Comparison of ENCODE assay signal across 12 cellular contexts in genomic region chr19:1943661-1944087, GRCh38. TPM values are rescaled to one million over a fixed set of nuclear protein-coding genes. Genes with fewer than 3 reads are reported as not detected.
A peak's percentile ranks its signal among the peaks of the same experiment; 100 is the strongest.
DNase-seq lines count a peak whose midpoint lies in the region; ATAC-seq, FAIRE-seq and TF ChIP-seq lines count a peak whose summit lies in the region.
"Had no signal": no experiment of that assay in that cellular context is flagged by ENCODE, and none has a peak within 500 bp of the region (broad histone marks: within the 10 kb centered on the region; RNA-seq: fewer than 3 reads in every experiment).

No MANE protein-coding gene starts in this region.

- FAIRE-seq in GM12878 (lab: Jason Lieb, UNC), result no peak
- FAIRE-seq: G401.6 had no signal

- ATAC-seq in GM12878 (no peak), HG02938 (IDR thresholded peaks at IDR 0.05; ENCODE audit: unreplicated experiment) (no peak)

- no peak for DNase-seq in CD8-positive, alpha-beta memory T cell
- DNase-seq in GM12878 (ENCODE audit: low read depth, low spot score) (no peak), iPS-NIHi7 (ENCODE audit: extremely low spot score) (no peak), PC-9 (no peak), KBM-7 (no peak)
- DNase-seq: activated gamma-delta T cell treated with Interleukin-2 at 50 U/mL for 16 hours, islet precursor cell had no signal

- intact Hi-C loops in GM12878 (cut with micrococcal nuclease; ENCODE audit: unreplicated experiment) (no loop called here), PC-9 (cut with micrococcal nuclease; ENCODE audit: unreplicated experiment) (no loop called here)

- TF ChIP-seq POLR2A in GM12878 (IDR thresholded peaks at IDR 0.05; ENCODE audit: low read depth, low read length), result no peak

- H3F3A ChIP-seq in neural cell (ENCODE audit: insufficient read depth, low read length, poor library complexity, severe bottlenecking) (peaks cover 5% of the 10 kb centered on the region), PC-9 (ENCODE audit: insufficient read depth, low read depth) (peaks cover 6% of the 10 kb centered on the region; the same call in 1 of the 2 replicates)

- no peaks in the 10 kb centered on the region for H3K27me3 ChIP-seq in CD8-positive, alpha-beta memory T cell (ENCODE audit: insufficient read depth, low read length, poor library complexity, severe bottlenecking)
- H3K27me3 ChIP-seq in GM12878 (replicated peaks in 1 of 2; ENCODE audit: control insufficient read depth in 2 of 2, insufficient read depth in 2 of 2, low read length in 1 of 2) (no peaks in the 10 kb centered on the region), neural cell (ENCODE audit: insufficient read depth, low read depth, low read length) (no peaks in the 10 kb centered on the region), PC-9 (ENCODE audit: insufficient read depth, low read depth) (no peaks in the 10 kb centered on the region)

- H3K27ac ChIP-seq in CD8-positive, alpha-beta memory T cell (ENCODE audit: low read depth, low read length), result peak overlapping the region; percentile 89
- H3K27ac ChIP-seq in KOPT-K1 (ENCODE audit: low read depth, low read length, poor library complexity, severe bottlenecking), result peak overlapping the region; percentile 85
- peak overlapping the region; percentile 76; the same call in 1 of the 2 replicates for H3K27ac ChIP-seq in GM12878 (ENCODE audit: control insufficient read depth, insufficient read depth)
- no peak overlapping the region for H3K27ac ChIP-seq in neural cell (ENCODE audit: low read length)
- no peak overlapping the region for H3K27ac ChIP-seq in PC-9
- H3K27ac ChIP-seq: epithelial cell of prostate had no signal

- no peaks in the 10 kb centered on the region for H3K36me3 ChIP-seq in CD8-positive, alpha-beta memory T cell (ENCODE audit: insufficient read depth, low read length)
- peaks cover 6% of the 10 kb centered on the region; the same call in 1 of the 2 replicates for H3K36me3 ChIP-seq in KOPT-K1 (ENCODE audit: insufficient read depth, low read length)
- no peaks in the 10 kb centered on the region; a peak in 2 of 4 replicates for H3K36me3 ChIP-seq in GM12878 (ENCODE audit: control insufficient read depth in 2 of 2, insufficient read depth in 2 of 2, low read length in 1 of 2)
- no peaks in the 10 kb centered on the region for H3K36me3 ChIP-seq in neural cell (ENCODE audit: insufficient read depth, low read length)
- H3K36me3 ChIP-seq in PC-9 (ENCODE audit: low read depth), result no peaks in the 10 kb centered on the region

- H3K79me2 ChIP-seq in GM12878 (ENCODE audit: control insufficient read depth, insufficient read depth, low read length), result peaks cover 67% of the 10 kb centered on the region
- peaks cover 48% of the 10 kb centered on the region for H3K79me2 ChIP-seq in neural cell (replicated peaks; ENCODE audit: insufficient read depth, low read length)
- peaks cover 61% of the 10 kb centered on the region for H3K79me2 ChIP-seq in PC-9 (ENCODE audit: low read depth)

- peak overlapping the region; percentile 95 for H3K4me2 ChIP-seq in GM12878 (ENCODE audit: control insufficient read depth, insufficient read depth)
- no peak overlapping the region for H3K4me2 ChIP-seq in neural cell (ENCODE audit: low read length)
- H3K4me2 ChIP-seq in PC-9, result no peak overlapping the region; the same call in 1 of the 2 replicates

- peaks cover 0 to 26% (median 0%) of the 10 kb centered on the region in 3 donors for H3K36me3 Mint-ChIP-seq in CD8-positive, alpha-beta memory T cell

- TF ChIP-seq CTCF in GM12878 (IDR thresholded peaks at IDR 0.05 in 2 of 3, conservative IDR thresholded peaks at IDR 0.05 in 1 of 3; ENCODE audit: control insufficient read depth in 2 of 3, extremely low read depth in 1 of 3, insufficient read depth in 1 of 3, low read depth in 3 of 3, low read length in 3 of 3), result no peak
- TF ChIP-seq CTCF in neural cell (IDR thresholded peaks at IDR 0.05; ENCODE audit: poor library complexity, severe bottlenecking), result no peak
- no peak for TF ChIP-seq CTCF in PC-9 (conservative IDR thresholded peaks at IDR 0.05)

- H4K20me1 ChIP-seq in GM12878 (ENCODE audit: control insufficient read depth, insufficient read depth), result peaks cover 5% of the 10 kb centered on the region; the same call in 1 of the 2 replicates
- no peaks in the 10 kb centered on the region for H4K20me1 ChIP-seq in neural cell (ENCODE audit: insufficient read depth)
- peaks cover 33% of the 10 kb centered on the region for H4K20me1 ChIP-seq in PC-9 (ENCODE audit: insufficient read depth)

- H3K4me3 ChIP-seq in CD8-positive, alpha-beta memory T cell (ENCODE audit: low read length), result peak overlapping the region; percentile 75
- peak overlapping the region; percentile 98 for H3K4me3 ChIP-seq in GM12878
- H3K4me3 ChIP-seq in neural cell (ENCODE audit: low read length), result peak overlapping the region; percentile 90
- H3K4me3 ChIP-seq in PC-9, result no peak overlapping the region

- no peak overlapping the region for H2AFZ ChIP-seq in GM12878 (ENCODE audit: control insufficient read depth, low read depth, low read length)
- H2AFZ ChIP-seq in neural cell (ENCODE audit: low read depth, low read length), result no peak overlapping the region
- H2AFZ ChIP-seq in PC-9, result no peak overlapping the region

- peak overlapping the region; percentile 89 to 100 (median 93) for H3K4me3 Mint-ChIP-seq in CD8-positive, alpha-beta memory T cell

- H3K9me2 ChIP-seq in neural cell (ENCODE audit: insufficient read depth, low read length) (no peaks in the 10 kb centered on the region), PC-9 (ENCODE audit: insufficient read depth) (no peaks in the 10 kb centered on the region)

- H3K27ac Mint-ChIP-seq in CD8-positive, alpha-beta memory T cell, result peak overlapping the region; percentile 98 to 100 (median 98)

- CTCF ChIA-PET in CD8-positive, alpha-beta memory T cell (lab: Charles Lee), result interaction anchor here (0.9 to 3.3 kb wide), 2 partner anchors 14 to 127 kb away, joined by 3 to 11 read pairs; no protein-coding TSS in a partner anchor
- CTCF ChIA-PET in GM12878 (lab: Yijun Ruan, JAX), result interaction anchor here (2.5 kb wide), 1 partner anchor 40 kb away, joined by 10 read pairs; no protein-coding TSS in a partner anchor
- CTCF ChIA-PET in PC-9 (lab: Charles Lee), result no interaction called here

- no peaks in the 10 kb centered on the region for H3K9me3 ChIP-seq in CD8-positive, alpha-beta memory T cell (ENCODE audit: low read length)
- H3K9me3 ChIP-seq in KOPT-K1 (ENCODE audit: insufficient read depth, low read length, poor library complexity, severe bottlenecking), result no peaks in the 10 kb centered on the region
- H3K9me3 ChIP-seq in GM12878 (replicated peaks; ENCODE audit: control insufficient read depth, insufficient read depth, low read length), result no peaks in the 10 kb centered on the region; the same call in 2 of the 3 replicates
- no peaks in the 10 kb centered on the region for H3K9me3 ChIP-seq in neural cell (ENCODE audit: low read length)
- H3K9me3 ChIP-seq in PC-9 (ENCODE audit: insufficient read depth, low read depth), result no peaks in the 10 kb centered on the region

- peaks cover 30 to 60% (median 32%) of the 10 kb centered on the region in 3 donors for H3K4me1 Mint-ChIP-seq in CD8-positive, alpha-beta memory T cell

- RAD21 ChIA-PET in GM12878 (lab: Charles Lee; ENCODE audit: unreplicated experiment), result no interaction called here

- peaks cover 0 to 12% of the 10 kb centered on the region in 2 donors for H3K27me3 Mint-ChIP-seq in CD8-positive, alpha-beta memory T cell

- TF ChIP-seq RAD21 in GM12878 (IDR thresholded peaks at IDR 0.05; ENCODE audit: insufficient read depth, low read depth, low read length) (no peak), neural cell (conservative IDR thresholded peaks at IDR 0.05) (no peak)

- H3K9ac ChIP-seq in GM12878 (ENCODE audit: control insufficient read depth, insufficient read depth, low read length) (peak overlapping the region; percentile 74), neural cell (ENCODE audit: low read length) (peak overlapping the region; percentile 88)

- POLR2A ChIA-PET in CD8-positive, alpha-beta memory T cell (lab: Charles Lee), result interaction anchor here (0.6 kb wide), 1 partner anchor 105 kb away, joined by 5 read pairs; no protein-coding TSS in a partner anchor
- POLR2A ChIA-PET in GM12878 (lab: Charles Lee), result interaction anchor here (0.6 to 2.3 kb wide), 3 partner anchors 47 to 742 kb away, joined by 3 to 15 read pairs (median 4); no protein-coding TSS in a partner anchor
- POLR2A ChIA-PET in PC-9 (lab: Charles Lee; ENCODE audit: unreplicated experiment), result interaction anchor here (0.7 kb wide), 1 partner anchor 208 kb away, joined by 4 read pairs; no protein-coding TSS in a partner anchor

- in situ Hi-C loops in GM12878 (cut with MboI) (no loop called here), KBM-7 (cut with MboI; ENCODE audit: low pct_unique_long_range_greater_than_20kb, low sequenced_read_pairs) (no loop called here)

- TF ChIP-seq EP300 in GM12878 (IDR thresholded peaks at IDR 0.05; ENCODE audit: borderline replicate concordance in 1 of 2, control insufficient read depth in 1 of 2, low read depth in 2 of 2, low read length in 2 of 2) (no peak), neural cell (conservative IDR thresholded peaks at IDR 0.05; ENCODE audit: poor library complexity, severe bottlenecking) (no peak)

- peaks cover 34% of the 10 kb centered on the region for H3K4me1 ChIP-seq in CD8-positive, alpha-beta memory T cell (ENCODE audit: insufficient read depth, low read length)
- H3K4me1 ChIP-seq in GM12878 (ENCODE audit: control insufficient read depth, insufficient read depth, low read length) (peaks cover 13% of the 10 kb centered on the region), PC-9 (replicated peaks; ENCODE audit: insufficient read depth) (peaks cover 6% of the 10 kb centered on the region; the same call in 1 of the 2 replicates)

- WGBS in GM12878 (ENCODE audit: insufficient coverage, insufficient replicate concordance, low lambda C conversion rate, missing lambda C conversion rate), result 73% methylated on average over 19 of the region's 22 CpGs

- SMC1A ChIA-PET in GM12878 (lab: Charles Lee; ENCODE audit: uncharacterized antibody, unreplicated experiment), result interaction anchor here (1.9 kb wide), 1 partner anchor 13 kb away, joined by 7 read pairs; no protein-coding TSS in a partner anchor

- BruUV-seq in GM12878 (replicated peaks; lab: Mats Ljungman, UMichigan) (no TSS peak), PC-9 (replicated peaks; lab: Mats Ljungman, UMichigan) (no TSS peak)

- peaks cover 0 to 2% (median 0%) of the 10 kb centered on the region in 5 donors for H3K9me3 Mint-ChIP-seq in CD8-positive, alpha-beta memory T cell

RNA-seq across cellular contexts. Expression of gene CSNK1G2, which starts 2.7 kb away (rescaled TPM):
- total RNA-seq in CD8-positive, alpha-beta memory T cell, result 10 to 100 TPM; 62.1 to 63.5 TPM
- polyA plus RNA-seq in CD8-positive, alpha-beta memory T cell, result 58.2 TPM
- 158 and 167 TPM in 2 replicates for total RNA-seq in GM12878 (2013; cell fraction: nucleolus; rRNA removed)
- total RNA-seq in GM12878 (2014; rRNA removed) (78.9 and 79.6 TPM in 2 replicates), GM12878 (2014; rRNA removed; fragmentation: Illumina TruSeq; extraction: Trizol) (24.6 and 32.5 TPM in 2 replicates), GM12878 (2021) (67.3 and 71.3 TPM in 2 replicates), PC-9 (2021) (58.2 and 58.3 TPM in 2 replicates)
- 12.9 TPM for polyA plus RNA-seq in GM12878 (2011; ENCODE audit: low read depth)
- polyA plus RNA-seq in GM12878 (2011; rRNA removed) (25.2 and 54.1 TPM in 2 replicates), GM12878 (2014; fragmentation: Illumina TruSeq; extraction: Trizol) (3.1 and 17.5 TPM in 2 replicates), GM12878 (2014; fragmentation: Nextera tagmentation; extraction: Ambion mirVana) (under 1 TPM; 0.64 to 0.84 TPM), GM12878 (2014; rRNA removed) (107 and 109 TPM in 2 replicates), GM12878 (2016; fragmentation: Nextera tagmentation; extraction: Ambion mirVana) (1 to 10 TPM; 4.6 to 5.6 TPM), neural cell (110 and 138 TPM in 2 replicates)
- polyA plus RNA-seq in GM12878 (2011; cell fraction: cytosol; rRNA removed), result 62.5 and 117 TPM in 2 replicates
- 467 and 499 TPM in 2 replicates for polyA plus RNA-seq in GM12878 (2011; cell fraction: nucleus; rRNA removed)
- 55.3 and 64.5 TPM in 2 replicates for polyA plus RNA-seq in GM12878 (2012)
- polyA minus RNA-seq in GM12878 (2011; rRNA and poly(A)+ RNA removed), result 31.1 and 54.8 TPM in 2 replicates
- 25.0 and 31.3 TPM in 2 replicates for polyA minus RNA-seq in GM12878 (2011; cell fraction: cytosol; rRNA and poly(A)+ RNA removed)
- 30.7 and 54.0 TPM in 2 replicates for polyA minus RNA-seq in GM12878 (2011; cell fraction: nucleus; rRNA and poly(A)+ RNA removed)
- 68.9 and 78.6 TPM in 2 replicates for polyA minus RNA-seq in neural cell

RNA-seq across cellular contexts. Expression of gene ADAT3, which starts 38.5 kb away (rescaled TPM):
- 1 to 10 TPM; 6.3 to 6.6 TPM for total RNA-seq in CD8-positive, alpha-beta memory T cell
- 4.6 TPM for polyA plus RNA-seq in CD8-positive, alpha-beta memory T cell
- total RNA-seq in GM12878 (2013; cell fraction: nucleolus; rRNA removed), result 26.1 and 30.8 TPM in 2 replicates
- total RNA-seq in GM12878 (2014; rRNA removed), result 3.8 and 5.6 TPM in 2 replicates
- total RNA-seq in GM12878 (2014; rRNA removed; fragmentation: Illumina TruSeq; extraction: Trizol), result 0.27 TPM in 1 of 2 replicates, not detected in the other
- 11.6 and 11.8 TPM in 2 replicates for total RNA-seq in GM12878 (2021)
- polyA plus RNA-seq in GM12878 (2011; ENCODE audit: low read depth), result 0.54 TPM
- polyA plus RNA-seq in GM12878 (2011; rRNA removed), result 0.13 and 0.46 TPM in 2 replicates
- polyA plus RNA-seq in GM12878 (2011; cell fraction: cytosol; rRNA removed), result 1.1 and 2.1 TPM in 2 replicates
- 5.4 and 12.3 TPM in 2 replicates for polyA plus RNA-seq in GM12878 (2011; cell fraction: nucleus; rRNA removed)
- 3.0 and 3.7 TPM in 2 replicates for polyA plus RNA-seq in GM12878 (2012)
- not detected in 2 replicates for polyA plus RNA-seq in GM12878 (2014; fragmentation: Illumina TruSeq; extraction: Trizol)
- polyA plus RNA-seq in GM12878 (2014; fragmentation: Nextera tagmentation; extraction: Ambion mirVana), result not detected
- 11.0 and 13.2 TPM in 2 replicates for polyA plus RNA-seq in GM12878 (2014; rRNA removed)
- polyA plus RNA-seq in GM12878 (2016; fragmentation: Nextera tagmentation; extraction: Ambion mirVana), result 1 to 10 TPM; 7.7 to 8.9 TPM
- polyA minus RNA-seq in GM12878 (2011; rRNA and poly(A)+ RNA removed), result 0.62 TPM in 1 of 2 replicates, not detected in the other
- 1.1 and 1.5 TPM in 2 replicates for polyA minus RNA-seq in GM12878 (2011; cell fraction: cytosol; rRNA and poly(A)+ RNA removed)
- polyA minus RNA-seq in GM12878 (2011; cell fraction: nucleus; rRNA and poly(A)+ RNA removed), result 1.9 and 4.9 TPM in 2 replicates
- polyA plus RNA-seq in neural cell, result 1.6 TPM in 2 replicates
- 2.4 and 2.7 TPM in 2 replicates for polyA minus RNA-seq in neural cell
- total RNA-seq in PC-9 (2021), result 7.8 and 10.1 TPM in 2 replicates

RNA-seq across cellular contexts. Expression of gene SCAMP4, which starts 38.5 kb away (rescaled TPM):
- 10 to 100 TPM; 38.6 to 40.6 TPM for total RNA-seq in CD8-positive, alpha-beta memory T cell
- 16.3 TPM for polyA plus RNA-seq in CD8-positive, alpha-beta memory T cell
- 42.9 and 44.9 TPM in 2 replicates for total RNA-seq in GM12878 (2013; cell fraction: nucleolus; rRNA removed)
- total RNA-seq in GM12878 (2014; rRNA removed), result 16.9 and 19.3 TPM in 2 replicates
- 6.5 and 7.0 TPM in 2 replicates for total RNA-seq in GM12878 (2014; rRNA removed; fragmentation: Illumina TruSeq; extraction: Trizol)
- total RNA-seq in GM12878 (2021), result 34.7 and 38.7 TPM in 2 replicates
- 8.1 TPM for polyA plus RNA-seq in GM12878 (2011; ENCODE audit: low read depth)
- polyA plus RNA-seq in GM12878 (2011; rRNA removed), result 2.7 and 5.6 TPM in 2 replicates
- polyA plus RNA-seq in GM12878 (2011; cell fraction: cytosol; rRNA removed), result 6.9 and 10.0 TPM in 2 replicates
- polyA plus RNA-seq in GM12878 (2011; cell fraction: nucleus; rRNA removed), result 28.6 and 39.7 TPM in 2 replicates
- 21.9 and 26.7 TPM in 2 replicates for polyA plus RNA-seq in GM12878 (2012)
- 5.1 and 8.7 TPM in 2 replicates for polyA plus RNA-seq in GM12878 (2014; fragmentation: Illumina TruSeq; extraction: Trizol)
- polyA plus RNA-seq in GM12878 (2014; fragmentation: Nextera tagmentation; extraction: Ambion mirVana), result 1 to 10 TPM in 1 of 2 experiments, under 1 TPM in 1; 0.63 to 2.3 TPM
- polyA plus RNA-seq in GM12878 (2014; rRNA removed), result 24.4 and 33.2 TPM in 2 replicates
- 10 to 100 TPM; 33.8 to 34.4 TPM for polyA plus RNA-seq in GM12878 (2016; fragmentation: Nextera tagmentation; extraction: Ambion mirVana)
- 3.1 and 15.0 TPM in 2 replicates for polyA minus RNA-seq in GM12878 (2011; rRNA and poly(A)+ RNA removed)
- 7.0 and 10.7 TPM in 2 replicates for polyA minus RNA-seq in GM12878 (2011; cell fraction: cytosol; rRNA and poly(A)+ RNA removed)
- polyA minus RNA-seq in GM12878 (2011; cell fraction: nucleus; rRNA and poly(A)+ RNA removed), result 9.1 and 17.2 TPM in 2 replicates
- polyA plus RNA-seq in neural cell, result 12.7 and 13.3 TPM in 2 replicates
- polyA minus RNA-seq in neural cell, result 15.4 and 23.6 TPM in 2 replicates
- 61.7 and 69.8 TPM in 2 replicates for total RNA-seq in PC-9 (2021)

RNA-seq across cellular contexts. Expression of gene ABHD17A, which starts 58.4 kb away (rescaled TPM):
- total RNA-seq in CD8-positive, alpha-beta memory T cell, result 100 to 1,000 TPM; 105 to 114 TPM
- 252 TPM for polyA plus RNA-seq in CD8-positive, alpha-beta memory T cell
- total RNA-seq in GM12878 (2013; cell fraction: nucleolus; rRNA removed), result 25.8 and 29.5 TPM in 2 replicates
- 109 and 126 TPM in 2 replicates for total RNA-seq in GM12878 (2014; rRNA removed)
- 5.6 and 7.0 TPM in 2 replicates for total RNA-seq in GM12878 (2014; rRNA removed; fragmentation: Illumina TruSeq; extraction: Trizol)
- 72.6 and 77.6 TPM in 2 replicates for total RNA-seq in GM12878 (2021)
- polyA plus RNA-seq in GM12878 (2011; ENCODE audit: low read depth), result 8.6 TPM
- 7.7 and 25.3 TPM in 2 replicates for polyA plus RNA-seq in GM12878 (2011; rRNA removed)
- polyA plus RNA-seq in GM12878 (2011; cell fraction: cytosol; rRNA removed), result 45.6 and 92.1 TPM in 2 replicates
- 158 and 188 TPM in 2 replicates for polyA plus RNA-seq in GM12878 (2011; cell fraction: nucleus; rRNA removed)
- polyA plus RNA-seq in GM12878 (2012), result 36.2 and 44.0 TPM in 2 replicates
- 0.87 and 2.5 TPM in 2 replicates for polyA plus RNA-seq in GM12878 (2014; fragmentation: Illumina TruSeq; extraction: Trizol)
- under 1 TPM in 1 of 2 experiments, not detected in 1; 0.13 TPM for polyA plus RNA-seq in GM12878 (2014; fragmentation: Nextera tagmentation; extraction: Ambion mirVana)
- 84.5 and 105 TPM in 2 replicates for polyA plus RNA-seq in GM12878 (2014; rRNA removed)
- polyA plus RNA-seq in GM12878 (2016; fragmentation: Nextera tagmentation; extraction: Ambion mirVana), result 10 to 100 TPM; 28.8 to 45.7 TPM
- polyA minus RNA-seq in GM12878 (2011; rRNA and poly(A)+ RNA removed), result 22.4 and 32.0 TPM in 2 replicates
- 21.4 and 26.9 TPM in 2 replicates for polyA minus RNA-seq in GM12878 (2011; cell fraction: cytosol; rRNA and poly(A)+ RNA removed)
- polyA minus RNA-seq in GM12878 (2011; cell fraction: nucleus; rRNA and poly(A)+ RNA removed), result 13.5 and 18.1 TPM in 2 replicates
- polyA plus RNA-seq in neural cell, result 116 and 140 TPM in 2 replicates
- 49.9 and 68.2 TPM in 2 replicates for polyA minus RNA-seq in neural cell
- 33.0 and 35.9 TPM in 2 replicates for total RNA-seq in PC-9 (2021)

Comparison
In these comparisons a context has a peak if more than half of its experiments do, and no peak if none do; other contexts are left out.
1. H3K27ac ChIP-seq: peak in CD8-positive, alpha-beta memory T cell (single experiment), KOPT-K1 (single experiment) and GM12878 (single experiment); none in neural cell (single experiment) and PC-9 (single experiment).